In the genomic region with DNA sequence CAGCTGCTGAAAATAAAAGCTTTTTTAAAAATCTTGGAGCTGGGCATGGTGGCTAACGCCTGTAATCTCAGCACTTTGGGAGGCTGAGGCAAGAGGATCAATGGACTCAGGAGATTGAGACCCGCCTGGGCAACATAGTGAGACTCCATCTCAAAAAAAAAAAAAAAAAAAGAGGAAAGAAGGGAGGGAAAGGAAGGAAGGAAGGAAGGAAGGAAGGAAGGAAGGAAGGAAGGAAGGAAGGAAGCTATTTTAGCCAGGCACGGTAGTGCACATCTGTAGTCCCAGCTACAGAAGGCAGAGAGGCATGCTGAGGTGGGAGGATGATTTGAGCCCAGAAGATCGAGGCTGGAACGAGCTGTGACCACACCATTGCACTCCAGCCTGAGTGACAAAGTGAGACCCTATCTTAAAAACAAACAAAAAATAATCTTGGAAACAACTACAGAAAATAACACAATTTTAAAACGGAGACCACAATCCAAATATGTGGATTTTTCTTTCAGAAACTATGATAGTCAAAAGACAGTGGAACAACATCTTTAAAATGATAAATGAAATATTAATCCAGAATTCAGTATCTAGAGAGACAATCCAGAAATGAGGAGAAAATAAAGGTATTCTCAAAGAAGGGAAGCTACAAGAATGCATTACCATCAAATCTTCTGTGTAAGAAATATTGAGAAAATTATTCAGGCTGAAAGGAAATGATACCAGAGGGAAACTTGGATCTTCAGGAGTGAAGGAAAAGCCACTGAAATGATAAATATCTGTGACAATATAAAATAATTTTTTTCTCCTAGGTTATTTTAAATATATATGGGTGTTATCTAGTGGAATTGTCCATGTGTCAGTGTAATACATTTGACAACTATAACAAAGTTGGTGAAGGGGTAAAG, we compare ENCODE assay signal across 24 cellular contexts.
DNase-seq lines count a peak whose midpoint lies in the region; ATAC-seq, FAIRE-seq and TF ChIP-seq lines count a peak whose summit lies in the region.
"Had no signal": no experiment of that assay in that cellular context is flagged by ENCODE, and none has a peak within 500 bp of the region (broad histone marks: within the 10 kb centered on the region; RNA-seq: fewer than 3 reads in every experiment).

No MANE protein-coding gene starts in this region.

- WGBS in K562 (ENCODE audit: insufficient coverage, low coverage, missing lambda C conversion rate): 81% methylated on average over 6 of the region's 6 CpGs

- CTCF ChIA-PET in activated CD4-positive, alpha-beta T cell treated with anti-CD3 and anti-CD28 coated beads for 36 hours (lab: Charles Lee): interaction anchor here (1.0 kb wide), 1 partner anchor 14 kb away, joined by 3 read pairs; no protein-coding TSS in a partner anchor
- CTCF ChIA-PET in K562 (lab: Yijun Ruan, JAX; ENCODE audit: low intra/inter-chr PET ratio): no interaction called here

- H3K9ac ChIP-seq in K562 (ENCODE audit: insufficient read depth in 1 of 2, low read depth in 2 of 2, low read length in 2 of 2): no peak overlapping the region

- no peak overlapping the region for H2AFZ ChIP-seq in K562 (ENCODE audit: low read depth, low read length)

- H3K36me3 ChIP-seq in K562 (ENCODE audit: control insufficient read depth, insufficient read depth, low read length): no peaks in the 10 kb centered on the region; the same call in 2 of the 3 replicates

- ATAC-seq in activated CD4-positive, alpha-beta T cell treated with anti-CD3 and anti-CD28 coated beads for 36 hours: no peak
- ATAC-seq in K562: no peak
- no peak for ATAC-seq in GM18517 (IDR thresholded peaks at IDR 0.05; ENCODE audit: unreplicated experiment)
- ATAC-seq: CD8-positive, alpha-beta T cell; Right ventricle myocardium inferior had no signal

- H3K9me3 ChIP-seq in K562 (replicated peaks; ENCODE audit: control insufficient read depth, insufficient read depth, low read depth, low read length): peaks cover 18% of the 10 kb centered on the region

- peaks cover 72% of the 10 kb centered on the region for H3K27me3 Mint-ChIP-seq in activated CD4-positive, alpha-beta T cell treated with anti-CD3 and anti-CD28 coated beads for 36 hours
- peaks cover 61% of the 10 kb centered on the region for H3K27me3 Mint-ChIP-seq in nephron (ENCODE audit: low read depth)

- POLR2A ChIA-PET in activated CD4-positive, alpha-beta T cell treated with anti-CD3 and anti-CD28 coated beads for 36 hours (lab: Charles Lee): no interaction called here
- POLR2A ChIA-PET in K562 (lab: Yijun Ruan, JAX): interaction anchor here (0.6 kb wide), 1 partner anchor 17 kb away, joined by 3 read pairs; no protein-coding TSS in a partner anchor

- TF ChIP-seq RAD21 in K562 (CRISPR knock-in tag; conservative IDR thresholded peaks at IDR 0.05 in 1 of 2, IDR thresholded peaks at IDR 0.05 in 1 of 2): no peak

- H3K27me3 ChIP-seq in K562 (ENCODE audit: control insufficient read depth in 2 of 2, insufficient read depth in 2 of 2, low read length in 2 of 2): no peaks in the 10 kb centered on the region

- no peak overlapping the region for H3K27ac ChIP-seq in K562 (ENCODE audit: extremely low read depth, low read depth, low read length)

- H3K4me1 ChIP-seq in K562 (replicated peaks in 1 of 2; ENCODE audit: control insufficient read depth in 2 of 2, insufficient read depth in 2 of 2, low read length in 2 of 2): peaks cover 0 to 16% of the 10 kb centered on the region in 2 experiments; a peak in 3 of 5 replicates

- peak overlapping the region; percentile 24 for H3K27ac Mint-ChIP-seq in activated CD4-positive, alpha-beta T cell treated with anti-CD3 and anti-CD28 coated beads for 36 hours
- H3K27ac Mint-ChIP-seq in nephron: no peak overlapping the region
- H3K27ac Mint-ChIP-seq: CD8-positive, alpha-beta T cell; H9 had no signal

- peaks cover 17% of the 10 kb centered on the region for H3K9me3 Mint-ChIP-seq in activated CD4-positive, alpha-beta T cell treated with anti-CD3 and anti-CD28 coated beads for 36 hours (ENCODE audit: low read depth)
- H3K9me3 Mint-ChIP-seq in nephron: peaks cover 56% of the 10 kb centered on the region

- FAIRE-seq in G401.6 (lab: Jason Lieb, UNC) (peak; percentile 52), K562 (lab: Jason Lieb, UNC) (no peak)
- FAIRE-seq: GM12891, HTR-8/SVneo had no signal

- TF ChIP-seq CTCF in K562 (IDR thresholded peaks at IDR 0.05 in 2 of 3, conservative IDR thresholded peaks at IDR 0.05 in 1 of 3; ENCODE audit: insufficient read depth in 2 of 3, low read depth in 1 of 3, low read length in 3 of 3) (no peak), nephron (IDR thresholded peaks at IDR 0.05; ENCODE audit: unreplicated experiment in 3 of 3) (no peak)

- in situ Hi-C loops in K562 (cut with MboI): no loop called here

- peaks cover 10% of the 10 kb centered on the region for H3K36me3 Mint-ChIP-seq in activated CD4-positive, alpha-beta T cell treated with anti-CD3 and anti-CD28 coated beads for 36 hours (ENCODE audit: low read depth)
- peaks cover 20% of the 10 kb centered on the region for H3K36me3 Mint-ChIP-seq in nephron (ENCODE audit: low read depth)
- H3K36me3 Mint-ChIP-seq: CD8-positive, alpha-beta T cell had no signal

- BruUV-seq in K562 (replicated peaks; lab: Mats Ljungman, UMichigan): no TSS peak

- H3K4me3 Mint-ChIP-seq in activated CD4-positive, alpha-beta T cell treated with anti-CD3 and anti-CD28 coated beads for 36 hours: no peak overlapping the region
- H3K4me3 Mint-ChIP-seq in nephron: peak overlapping the region; percentile 14 to 71 (median 37)
- H3K4me3 Mint-ChIP-seq: CD8-positive, alpha-beta T cell had no signal

- H3K4me1 Mint-ChIP-seq in activated CD4-positive, alpha-beta T cell treated with anti-CD3 and anti-CD28 coated beads for 36 hours: peaks cover 4% of the 10 kb centered on the region
- no peaks in the 10 kb centered on the region for H3K4me1 Mint-ChIP-seq in nephron

- H3K79me2 ChIP-seq in K562 (ENCODE audit: control insufficient read depth, insufficient read depth, low read length): peaks cover 31% of the 10 kb centered on the region

- H3K4me3 ChIP-seq in K562: no peak overlapping the region

- H3K9me1 ChIP-seq in K562 (ENCODE audit: control insufficient read depth, insufficient read depth, low read length): no peaks in the 10 kb centered on the region

- no peak overlapping the region for H3K4me2 ChIP-seq in K562 (ENCODE audit: insufficient read depth, low read length)

- TF ChIP-seq EP300 in K562 (IDR thresholded peaks at IDR 0.05; ENCODE audit: low read length): no peak

- H4K20me1 ChIP-seq in K562 (replicated peaks; ENCODE audit: control insufficient read depth, insufficient read depth, low read length): no peaks in the 10 kb centered on the region

- DNase-seq in activated CD4-positive, alpha-beta T cell treated with anti-CD3 and anti-CD28 coated beads for 36 hours: no peak
- DNase-seq in activated CD4-positive, alpha-beta T cell treated with anti-CD3 and anti-CD28 coated beads for 1 hour: no peak
- DNase-seq in K562 (ENCODE audit: extremely low read depth in 1 of 4, low spot score in 3 of 4) (no peak), NCI-H2196 (lab: John Stamatoyannopoulos, UW; ENCODE audit: unreplicated experiment) (no peak), middle frontal gyrus (ENCODE audit: extremely low spot score, low spot score) (no peak)
- DNase-seq: 8988T; AML-193; C1 segment of cervical spinal cord; CD8-positive, alpha-beta T cell; DND-41; H9; Kasumi-1; NCI-H1417; NCI-H1694 treated with DMSO at 0.1 percent for 48 hours; NCI-H2081 treated with DMSO at 0.1 percent for 48 hours; NCI-H2171 treated with DMSO at 0.1 percent for 48 hours; NCI-H446; NCI-H526 had no signal

- intact Hi-C loops in activated CD4-positive, alpha-beta T cell treated with anti-CD3 and anti-CD28 coated beads for 36 hours (cut with DNase I, micrococcal nuclease): no loop called here
- intact Hi-C loops in K562 (cut with micrococcal nuclease): no loop called here

- no peak for TF ChIP-seq POLR2A in K562 (conservative IDR thresholded peaks at IDR 0.05)

TF ChIP-seq in K562, 482 proteins besides CTCF, POLR2A, EP300 and RAD21 (continues in another document):
- no peak for TF ChIP-seq DIDO1 (tag; IDR thresholded peaks at IDR 0.05; ENCODE audit: low read depth)
- peak; percentile 78 for TF ChIP-seq BCOR (IDR thresholded peaks at IDR 0.05)
- TF ChIP-seq, protein P1, sequence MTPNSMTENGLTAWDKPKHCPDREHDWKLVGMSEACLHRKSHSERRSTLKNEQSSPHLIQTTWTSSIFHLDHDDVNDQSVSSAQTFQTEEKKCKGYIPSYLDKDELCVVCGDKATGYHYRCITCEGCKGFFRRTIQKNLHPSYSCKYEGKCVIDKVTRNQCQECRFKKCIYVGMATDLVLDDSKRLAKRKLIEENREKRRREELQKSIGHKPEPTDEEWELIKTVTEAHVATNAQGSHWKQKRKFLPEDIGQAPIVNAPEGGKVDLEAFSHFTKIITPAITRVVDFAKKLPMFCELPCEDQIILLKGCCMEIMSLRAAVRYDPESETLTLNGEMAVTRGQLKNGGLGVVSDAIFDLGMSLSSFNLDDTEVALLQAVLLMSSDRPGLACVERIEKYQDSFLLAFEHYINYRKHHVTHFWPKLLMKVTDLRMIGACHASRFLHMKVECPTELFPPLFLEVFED (CRISPR knock-in tag; conservative IDR thresholded peaks at IDR 0.05): 0 out of 2 replicates have a peak, but pooled peaks have one; percentile 42
- peak; percentile 12 for TF ChIP-seq U2AF1 (optimal IDR thresholded peaks at IDR 0.05; ENCODE audit: low read depth, low read length)
- TF ChIP-seq, protein P2, sequence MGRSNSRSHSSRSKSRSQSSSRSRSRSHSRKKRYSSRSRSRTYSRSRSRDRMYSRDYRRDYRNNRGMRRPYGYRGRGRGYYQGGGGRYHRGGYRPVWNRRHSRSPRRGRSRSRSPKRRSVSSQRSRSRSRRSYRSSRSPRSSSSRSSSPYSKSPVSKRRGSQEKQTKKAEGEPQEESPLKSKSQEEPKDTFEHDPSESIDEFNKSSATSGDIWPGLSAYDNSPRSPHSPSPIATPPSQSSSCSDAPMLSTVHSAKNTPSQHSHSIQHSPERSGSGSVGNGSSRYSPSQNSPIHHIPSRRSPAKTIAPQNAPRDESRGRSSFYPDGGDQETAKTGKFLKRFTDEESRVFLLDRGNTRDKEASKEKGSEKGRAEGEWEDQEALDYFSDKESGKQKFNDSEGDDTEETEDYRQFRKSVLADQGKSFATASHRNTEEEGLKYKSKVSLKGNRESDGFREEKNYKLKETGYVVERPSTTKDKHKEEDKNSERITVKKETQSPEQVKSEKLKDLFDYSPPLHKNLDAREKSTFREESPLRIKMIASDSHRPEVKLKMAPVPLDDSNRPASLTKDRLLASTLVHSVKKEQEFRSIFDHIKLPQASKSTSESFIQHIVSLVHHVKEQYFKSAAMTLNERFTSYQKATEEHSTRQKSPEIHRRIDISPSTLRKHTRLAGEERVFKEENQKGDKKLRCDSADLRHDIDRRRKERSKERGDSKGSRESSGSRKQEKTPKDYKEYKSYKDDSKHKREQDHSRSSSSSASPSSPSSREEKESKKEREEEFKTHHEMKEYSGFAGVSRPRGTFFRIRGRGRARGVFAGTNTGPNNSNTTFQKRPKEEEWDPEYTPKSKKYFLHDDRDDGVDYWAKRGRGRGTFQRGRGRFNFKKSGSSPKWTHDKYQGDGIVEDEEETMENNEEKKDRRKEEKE (IDR thresholded peaks at IDR 0.05; ENCODE audit: borderline replicate concordance in 1 of 2, control insufficient read depth in 1 of 2, low read depth in 2 of 2, low read length in 1 of 2): no peak
- no peak for TF ChIP-seq HDGF (IDR thresholded peaks at IDR 0.05)
- TF ChIP-seq TAF9B (IDR thresholded peaks at IDR 0.05; ENCODE audit: partially characterized antibody): peak; percentile 7
